Comparison of ENCODE assay signal across 7 cellular contexts in the genomic region with DNA sequence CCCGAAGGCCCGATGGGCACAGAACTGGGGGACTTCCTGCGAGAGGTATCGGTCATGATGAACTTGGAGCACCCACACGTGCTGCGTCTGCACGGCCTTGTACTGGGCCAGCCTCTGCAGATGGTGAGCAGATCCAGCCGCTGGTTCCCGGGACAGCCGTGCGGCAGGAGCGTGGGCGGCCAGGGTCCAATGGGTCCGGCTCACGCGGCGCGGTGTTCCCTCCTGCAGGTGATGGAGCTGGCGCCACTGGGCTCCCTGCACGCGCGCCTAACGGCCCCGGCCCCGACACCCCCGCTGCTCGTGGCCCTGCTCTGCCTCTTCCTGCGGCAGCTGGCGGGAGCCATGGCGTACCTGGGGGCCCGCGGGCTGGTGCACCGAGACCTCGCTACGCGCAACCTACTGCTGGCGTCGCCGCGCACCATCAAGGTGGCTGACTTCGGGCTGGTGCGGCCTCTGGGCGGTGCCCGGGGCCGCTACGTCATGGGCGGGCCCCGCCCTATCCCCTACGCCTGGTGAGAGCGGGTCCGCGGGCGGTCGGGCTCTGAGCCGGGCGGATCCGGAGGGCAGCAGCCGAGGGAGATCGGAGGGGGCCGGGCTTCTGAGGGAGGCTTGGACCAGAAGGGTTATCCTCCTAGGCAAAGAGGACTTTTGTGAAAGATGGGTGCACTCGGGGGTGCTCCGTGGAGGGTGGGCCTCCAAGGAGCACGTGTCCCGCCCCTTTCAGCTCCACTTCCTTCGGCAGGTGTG. TPM values are rescaled to one million over a fixed set of nuclear protein-coding genes. Genes with fewer than 3 reads are reported as not detected.
DNase-seq lines count a peak whose midpoint lies in the region; ATAC-seq and TF ChIP-seq lines count a peak whose summit lies in the region.
"Had no signal": no experiment of that assay in that cellular context is flagged by ENCODE, and none has a peak within 500 bp of the region (broad histone marks: within the 10 kb centered on the region; RNA-seq: fewer than 3 reads in every experiment).

No MANE protein-coding gene starts in this region.

- intact Hi-C loops in natural killer cell (cut with micrococcal nuclease): no loop called here

- H3K27ac Mint-ChIP-seq in natural killer cell: peak overlapping the region in 1 of 2 donors; percentile 60

- H3K4me3 Mint-ChIP-seq in natural killer cell: peak overlapping the region; percentile 77

- peaks cover 0 to 11% of the 10 kb centered on the region in 2 donors for H3K4me1 Mint-ChIP-seq in natural killer cell

- TF ChIP-seq CTCF in GM13977 (IDR thresholded peaks at IDR 0.05; ENCODE audit: extremely low read depth, insufficient read depth, missing control alignments) (no peak), astrocyte of the cerebellum (IDR thresholded peaks at IDR 0.05; ENCODE audit: low read depth, low read length, missing control alignments) (no peak), natural killer cell (IDR thresholded peaks at IDR 0.05) (no peak)

- H3K4me3 ChIP-seq in astrocyte of the cerebellum (ENCODE audit: low read depth, low read length): peak overlapping the region; percentile 42

- H3K27me3 Mint-ChIP-seq in natural killer cell (ENCODE audit: low read depth in 2 of 2): peaks cover 28 to 35% of the 10 kb centered on the region in 2 donors

- ATAC-seq in natural killer cell: peak; percentile 91 to 97 (median 96)

- peak; percentile 94 for DNase-seq in GM13977 (ENCODE audit: low spot score)
- DNase-seq in NCI-H2196 (lab: John Stamatoyannopoulos, UW; ENCODE audit: unreplicated experiment): peak; percentile 56
- no peak for DNase-seq in astrocyte of the cerebellum (ENCODE audit: low read depth)
- DNase-seq in natural killer cell: peak; percentile 59
- DNase-seq in HuH-7 (ENCODE audit: low spot score): no peak
- no peak for DNase-seq in 8988T

- H3K9me3 Mint-ChIP-seq in natural killer cell: no peaks in the 10 kb centered on the region

- peaks cover 9% of the 10 kb centered on the region for H3K36me3 Mint-ChIP-seq in natural killer cell

- in situ Hi-C loops in GM13977 (cut with MboI; ENCODE audit: low pct_unique_long_range_greater_than_20kb, low sequenced_read_pairs, unreplicated experiment): no loop called here
- in situ Hi-C loops in astrocyte of the cerebellum (cut with HindIII; ENCODE audit: low sequenced_read_pairs): no loop called here

RNA-seq across cellular contexts. Expression of gene TNK1, which starts 3.0 kb away (rescaled TPM):
- total RNA-seq in natural killer cell: 1 to 10 TPM in 1 of 3 donors, under 1 TPM in 2; 0.18 to 1.7 (median 0.73) TPM

RNA-seq across cellular contexts. Expression of gene PLSCR3, which starts 10.4 kb away (rescaled TPM):
- 10 to 100 TPM; 38.2 to 57.8 (median 47.0) TPM for total RNA-seq in natural killer cell

RNA-seq across cellular contexts. Expression of gene TMEM256, which starts 20.0 kb away (rescaled TPM):
- total RNA-seq in natural killer cell: 10 to 100 TPM; 31.8 to 35.9 (median 34.2) TPM

RNA-seq across cellular contexts. Expression of gene NLGN2, which starts 23.7 kb away (rescaled TPM):
- total RNA-seq in natural killer cell: 1 to 10 TPM; 2.8 to 3.4 (median 3.1) TPM

RNA-seq across cellular contexts. Expression of gene TMEM95, which starts 29.0 kb away (rescaled TPM):
- not detected for total RNA-seq in natural killer cell
- total RNA-seq: RPMI7951 had no signal

Comparison
In these comparisons a context has a peak if more than half of its experiments do, and no peak if none do; other contexts are left out.
1. DNase-seq: peak in GM13977 (single experiment), NCI-H2196 (single experiment) and natural killer cell (single experiment); none in astrocyte of the cerebellum (single experiment), HuH-7 (single experiment) and 8988T (single experiment).